ENCODE assay signal across 20 cellular contexts in the genomic region with DNA sequence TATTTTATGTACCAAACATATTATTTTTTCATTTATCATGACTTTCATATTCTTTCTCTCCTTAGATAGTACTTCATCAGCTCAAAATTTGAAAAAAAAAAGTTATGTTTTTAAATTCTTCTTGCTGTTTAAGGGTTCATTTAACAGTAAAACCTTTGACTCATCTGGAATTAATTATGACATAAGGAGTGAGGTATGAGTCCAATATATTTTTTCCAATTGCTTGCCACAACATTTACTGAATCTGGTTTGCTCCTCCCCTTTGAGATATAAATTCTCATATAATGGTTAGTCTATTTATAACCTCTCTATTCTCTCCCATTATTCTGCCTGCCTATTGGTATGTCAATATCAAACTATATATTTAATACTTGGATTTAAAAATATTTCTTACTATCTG.
DNase-seq lines count a peak whose midpoint lies in the region; ATAC-seq and TF ChIP-seq lines count a peak whose summit lies in the region.
"Had no signal": no experiment of that assay in that cellular context is flagged by ENCODE, and none has a peak within 500 bp of the region (broad histone marks: within the 10 kb centered on the region; RNA-seq: fewer than 3 reads in every experiment).

No MANE protein-coding gene starts in this region.

- H3K56ac ChIP-seq in IMR-90 (ENCODE audit: extremely low read depth, insufficient read depth, low read length) = no peak overlapping the region

- no peak overlapping the region for H3K23ac ChIP-seq in IMR-90 (ENCODE audit: low read depth, low read length)

- H3K4me3 ChIP-seq in IMR-90 (ENCODE audit: insufficient read depth, low read depth, low read length) = no peak overlapping the region
- H3K4me3 ChIP-seq: A549, GM23338 had no signal

- no peak overlapping the region for H2BK20ac ChIP-seq in IMR-90 (ENCODE audit: low read depth, low read length)

- CTCF ChIA-PET in IMR-90 (lab: Yijun Ruan, JAX) = no interaction called here

- H3K27me3 ChIP-seq in IMR-90 (ENCODE audit: control insufficient read depth, insufficient read depth, low read length) = no peaks in the 10 kb centered on the region

- no peaks in the 10 kb centered on the region for H3K4me1 ChIP-seq in IMR-90 (ENCODE audit: control insufficient read depth, insufficient read depth, low read length)
- H3K4me1 ChIP-seq: A549 had no signal

- no peak overlapping the region for H2AK9ac ChIP-seq in IMR-90 (replicated peaks; ENCODE audit: low read depth, low read length, poor library complexity)

- H3K79me1 ChIP-seq in IMR-90 (ENCODE audit: low read depth in 1 of 2, low read length in 2 of 2) = no peaks in the 10 kb centered on the region

- H3K14ac ChIP-seq in IMR-90 (replicated peaks; ENCODE audit: low read depth, low read length) = no peak overlapping the region

- DNase-seq in EH (ENCODE audit: low read depth) (peak; percentile 67), IMR-90 (peak; percentile 29), fibroblast of gingiva (ENCODE audit: low read depth) (peak; percentile 6), NCI-H2227 (lab: John Stamatoyannopoulos, UW; ENCODE audit: unreplicated experiment) (no peak), NCI-H748 treated with DMSO at 0.1 percent for 48 hours (lab: John Stamatoyannopoulos, UW) (no peak)
- no peak for DNase-seq in stimulated activated CD4-positive, alpha-beta T cell treated with anti-CD3 and anti-CD28 coated beads, Interleukin-1b, Interleukin-23, amount 100 ng/mL, for 48 hours
- DNase-seq: CD8-positive, alpha-beta memory T cell; DMS 273 treated with DMSO at 0.1 percent for 48 hours; DMS79 treated with DMSO at 0.1 percent for 48 hours; H9; KG1; MM.1S; NCI-H2029; NCI-H2227 treated with DMSO at 0.1 percent for 48 hours; NCI-H526 treated with DMSO at 0.1 percent for 48 hours; SHP77 treated with DMSO at 0.1 percent for 48 hours had no signal

- H2BK120ac ChIP-seq in IMR-90 (ENCODE audit: low read depth, low read length) = no peak overlapping the region

- no peaks in the 10 kb centered on the region for H3K9me3 ChIP-seq in IMR-90 (ENCODE audit: control insufficient read depth, insufficient read depth, low read length)
- H3K9me3 ChIP-seq: A549 had no signal

- no peak overlapping the region for H2BK5ac ChIP-seq in IMR-90 (ENCODE audit: low read depth, low read length, poor library complexity, severe bottlenecking)

- no peak overlapping the region for H3K18ac ChIP-seq in IMR-90 (ENCODE audit: low read depth, low read length)

- no peak overlapping the region for H3K4ac ChIP-seq in IMR-90 (ENCODE audit: low read depth, low read length)

- H2BK15ac ChIP-seq in IMR-90 (ENCODE audit: low read depth, low read length) = no peak overlapping the region

- in situ Hi-C loops in IMR-90 (cut with MboI; ENCODE audit: low sequenced_read_pairs) = no loop called here

- no peak overlapping the region for H4K8ac ChIP-seq in IMR-90 (ENCODE audit: low read depth in 2 of 2, low read length in 2 of 2)

- H3K9me1 ChIP-seq in IMR-90 (ENCODE audit: insufficient read depth, low read length) = no peaks in the 10 kb centered on the region

- H4K5ac ChIP-seq in IMR-90 (ENCODE audit: low read depth, low read length) = no peak overlapping the region

- no peaks in the 10 kb centered on the region for H4K20me1 ChIP-seq in IMR-90 (ENCODE audit: insufficient read depth, low read length)

- dilution Hi-C loops in IMR-90 (cut with HindIII; ENCODE audit: low sequenced_read_pairs, unreplicated experiment) = no loop called here

- no peak for TF ChIP-seq POLR2A in IMR-90 (IDR thresholded peaks at IDR 0.05; ENCODE audit: low read depth, low read length)

- no peak overlapping the region for H2AK5ac ChIP-seq in IMR-90 (ENCODE audit: low read depth, low read length)

- TF ChIP-seq RAD21 in IMR-90 (IDR thresholded peaks at IDR 0.05; ENCODE audit: low read length) = no peak

- TF ChIP-seq CTCF in IMR-90 (conservative IDR thresholded peaks at IDR 0.05; ENCODE audit: low read depth, low read length) = no peak

- POLR2A ChIA-PET in IMR-90 (lab: Charles Lee; ENCODE audit: unreplicated experiment) = no interaction called here

- H2AFZ ChIP-seq in IMR-90 (replicated peaks; ENCODE audit: low read length, poor library complexity) = no peak overlapping the region
- H2AFZ ChIP-seq: GM23338 had no signal

- no peak overlapping the region for H3K27ac ChIP-seq in IMR-90 (ENCODE audit: insufficient read depth, low read length)
- H3K27ac ChIP-seq: A549 had no signal

- no peaks in the 10 kb centered on the region for H3K36me3 ChIP-seq in IMR-90 (ENCODE audit: control insufficient read depth, insufficient read depth, low read length)

- ATAC-seq in IMR-90 (ENCODE audit: low read depth) (no peak), HG03280 (IDR thresholded peaks at IDR 0.05; ENCODE audit: unreplicated experiment) (no peak)
- ATAC-seq: A549, GM23338, Panc1 had no signal

- H3K9ac ChIP-seq in IMR-90 (ENCODE audit: low read depth, low read length) = no peak overlapping the region

- H3K4me2 ChIP-seq in IMR-90 (ENCODE audit: low read depth, low read length) = no peak overlapping the region
- H3K4me2 ChIP-seq: A549, GM23338 had no signal

- BruUV-seq in IMR-90 (replicated peaks; lab: Mats Ljungman, UMichigan) = no TSS peak

- intact Hi-C loops in IMR-90 (cut with micrococcal nuclease) = no loop called here

- H4K91ac ChIP-seq in IMR-90 (ENCODE audit: insufficient read depth, low read depth, low read length) = no peak overlapping the region

TF ChIP-seq in IMR-90, 13 proteins besides CTCF, POLR2A, EP300 and RAD21:
- TF ChIP-seq MAZ (IDR thresholded peaks at IDR 0.05; ENCODE audit: borderline replicate concordance, low read depth, low read length) (no peak), CEBPB (IDR thresholded peaks at IDR 0.05; ENCODE audit: low read depth, low read length) (no peak), RFX5 (IDR thresholded peaks at IDR 0.05; ENCODE audit: low read depth, low read length) (no peak), MXI1 (IDR thresholded peaks at IDR 0.05; ENCODE audit: borderline replicate concordance, low read depth, low read length) (no peak), FOS (IDR thresholded peaks at IDR 0.05; ENCODE audit: low read depth, low read length) (no peak), SMC3 (IDR thresholded peaks at IDR 0.05; ENCODE audit: low read depth, low read length) (no peak), NFE2L2 (IDR thresholded peaks at IDR 0.05; ENCODE audit: low read depth, low read length) (no peak), CHD1 (IDR thresholded peaks at IDR 0.05; ENCODE audit: low read depth, low read length) (no peak), MAFK (IDR thresholded peaks at IDR 0.05; ENCODE audit: low read depth, low read length) (no peak), RCOR1 (IDR thresholded peaks at IDR 0.05; ENCODE audit: insufficient replicate concordance, low read length) (no peak), BHLHE40 (IDR thresholded peaks at IDR 0.05; ENCODE audit: low read depth, low read length) (no peak)
- TF ChIP-seq, protein P1, sequence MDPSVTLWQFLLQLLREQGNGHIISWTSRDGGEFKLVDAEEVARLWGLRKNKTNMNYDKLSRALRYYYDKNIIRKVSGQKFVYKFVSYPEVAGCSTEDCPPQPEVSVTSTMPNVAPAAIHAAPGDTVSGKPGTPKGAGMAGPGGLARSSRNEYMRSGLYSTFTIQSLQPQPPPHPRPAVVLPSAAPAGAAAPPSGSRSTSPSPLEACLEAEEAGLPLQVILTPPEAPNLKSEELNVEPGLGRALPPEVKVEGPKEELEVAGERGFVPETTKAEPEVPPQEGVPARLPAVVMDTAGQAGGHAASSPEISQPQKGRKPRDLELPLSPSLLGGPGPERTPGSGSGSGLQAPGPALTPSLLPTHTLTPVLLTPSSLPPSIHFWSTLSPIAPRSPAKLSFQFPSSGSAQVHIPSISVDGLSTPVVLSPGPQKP (IDR thresholded peaks at IDR 0.05; ENCODE audit: borderline replicate concordance, low read depth, low read length) = no peak
- TF ChIP-seq, protein P2, sequence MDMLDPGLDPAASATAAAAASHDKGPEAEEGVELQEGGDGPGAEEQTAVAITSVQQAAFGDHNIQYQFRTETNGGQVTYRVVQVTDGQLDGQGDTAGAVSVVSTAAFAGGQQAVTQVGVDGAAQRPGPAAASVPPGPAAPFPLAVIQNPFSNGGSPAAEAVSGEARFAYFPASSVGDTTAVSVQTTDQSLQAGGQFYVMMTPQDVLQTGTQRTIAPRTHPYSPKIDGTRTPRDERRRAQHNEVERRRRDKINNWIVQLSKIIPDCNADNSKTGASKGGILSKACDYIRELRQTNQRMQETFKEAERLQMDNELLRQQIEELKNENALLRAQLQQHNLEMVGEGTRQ (IDR thresholded peaks at IDR 0.05; ENCODE audit: low read depth, low read length) = no peak

Comparison
In these comparisons a context has a peak if more than half of its experiments do, and no peak if none do; other contexts are left out.
1. DNase-seq: peak in EH (single experiment), IMR-90 (single experiment) and fibroblast of gingiva (single experiment); none in stimulated activated CD4-positive, alpha-beta T cell treated with anti-CD3 and anti-CD28 coated beads, Interleukin-1b, Interleukin-23, amount 100 ng/mL, for 48 hours (single experiment), NCI-H2227 (single experiment) and NCI-H748 treated with DMSO at 0.1 percent for 48 hours (single experiment).